ENCODE assay signal across 10 cellular contexts in genomic region chr4:113474017-113474416, GRCh38.
DNase-seq lines count a peak whose midpoint lies in the region; ATAC-seq and TF ChIP-seq lines count a peak whose summit lies in the region.
"Had no signal": no experiment of that assay in that cellular context is flagged by ENCODE, and none has a peak within 500 bp of the region (broad histone marks: within the 10 kb centered on the region; RNA-seq: fewer than 3 reads in every experiment).

No MANE protein-coding gene starts in this region.

- H3K36me3 ChIP-seq in gastrocnemius medialis: peaks cover 0 to 16% of the 10 kb centered on the region in 2 donors

- peak overlapping the region; percentile 49 to 95 (median 90) for H3K27ac ChIP-seq in gastrocnemius medialis

- TF ChIP-seq CTCF in epithelial cell of proximal tubule (conservative IDR thresholded peaks at IDR 0.05; ENCODE audit: low read depth, low read length) (no peak), gastrocnemius medialis (IDR thresholded peaks at IDR 0.05 in 4 of 5, conservative IDR thresholded peaks at IDR 0.05 in 1 of 5) (no peak)

- intact Hi-C loops in gastrocnemius medialis (cut with DNase I; ENCODE audit: low total_unique reads): no loop called here

- DNase-seq in activated T-cell treated with anti-CD3 and anti-CD28 coated beads for 24 hours (ENCODE audit: low read depth): peak; percentile 21
- DNase-seq in activated T-cell treated with anti-CD3 and anti-CD28 coated beads, Interleukin-2, amount 50 U/mL, for 48 hours: no peak
- DNase-seq in RKO (ENCODE audit: low spot score): peak; percentile 16
- peak; percentile 86 for DNase-seq in epithelial cell of proximal tubule (ENCODE audit: low read depth)
- DNase-seq in gastrocnemius medialis: no peak
- DNase-seq in NCI-H1436 (lab: John Stamatoyannopoulos, UW): no peak
- DNase-seq: NCI-H1436 treated with DMSO at 0.1 percent for 48 hours had no signal

- in situ Hi-C loops in gastrocnemius medialis (cut with MboI; ENCODE audit: low sequenced_read_pairs in 4 of 4): no loop called here

- peaks cover 42 to 52% of the 10 kb centered on the region in 2 donors for H3K4me1 ChIP-seq in gastrocnemius medialis

- no peak for TF ChIP-seq POLR2A in gastrocnemius medialis (IDR thresholded peaks at IDR 0.05)

- no peak overlapping the region for H3K4me3 ChIP-seq in epithelial cell of proximal tubule (ENCODE audit: low read depth, low read length)
- no peak overlapping the region for H3K4me3 ChIP-seq in gastrocnemius medialis

- ATAC-seq in gastrocnemius medialis (peak; percentile 66 to 69), GM19035 (IDR thresholded peaks at IDR 0.05; ENCODE audit: unreplicated experiment) (no peak), GM21576 (IDR thresholded peaks at IDR 0.05; ENCODE audit: unreplicated experiment) (no peak)
- ATAC-seq: sciatic nerve had no signal

- no peaks in the 10 kb centered on the region for H3K27me3 ChIP-seq in gastrocnemius medialis

- H3K9me3 ChIP-seq in gastrocnemius medialis: peaks cover 0 to 3% (median 0%) of the 10 kb centered on the region in 3 donors

Comparison
In these comparisons a context has a peak if more than half of its experiments do, and no peak if none do; other contexts are left out.
1. DNase-seq: peak in activated T-cell treated with anti-CD3 and anti-CD28 coated beads for 24 hours (single experiment), RKO (single experiment) and epithelial cell of proximal tubule (single experiment); none in activated T-cell treated with anti-CD3 and anti-CD28 coated beads, Interleukin-2, amount 50 U/mL, for 48 hours (0 of 2), gastrocnemius medialis (0 of 2) and NCI-H1436 (single experiment).
2. ATAC-seq: peak in gastrocnemius medialis (2 of 2); none in GM19035 (single experiment) and GM21576 (single experiment).